Comparison of ENCODE assay signal across 1 cellular context in the genomic region with DNA sequence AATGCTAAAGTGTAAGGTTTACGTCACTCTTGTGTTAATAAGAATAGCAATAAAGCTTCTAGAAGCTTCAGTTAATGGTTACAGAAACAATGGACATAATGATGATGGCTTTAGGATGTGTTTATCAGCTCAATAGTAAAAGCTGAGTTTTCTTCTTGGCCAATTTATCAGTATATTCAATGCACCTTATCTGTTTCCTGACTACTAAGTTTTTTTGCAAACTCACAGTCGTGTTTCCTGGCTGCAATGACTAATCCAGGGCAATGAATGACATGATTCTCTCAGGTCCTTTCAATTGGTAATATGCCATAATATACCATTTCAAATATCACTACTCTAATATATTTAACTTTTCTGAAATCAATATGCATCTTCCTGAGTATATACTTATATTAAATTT.
TF ChIP-seq lines count a peak whose summit lies in the region.

No MANE protein-coding gene starts in this region.

TF ChIP-seq in K562, 482 proteins besides CTCF, POLR2A, EP300 and RAD21 (continued from another document and continues in another):
- TF ChIP-seq CBX2 (IDR thresholded peaks at IDR 0.05; ENCODE audit: insufficient read depth, low read length, poor library complexity, severe bottlenecking) (no peak), ZKSCAN3 (CRISPR knock-in tag; IDR thresholded peaks at IDR 0.05) (no peak), HDGF (IDR thresholded peaks at IDR 0.05) (no peak), EGR1 (conservative IDR thresholded peaks at IDR 0.05) (no peak), YBX1 (IDR thresholded peaks at IDR 0.05) (no peak), NFE2L1 (tag; IDR thresholded peaks at IDR 0.05; ENCODE audit: borderline replicate concordance, low read depth) (no peak), MCM7 (IDR thresholded peaks at IDR 0.05) (no peak), SIN3B (IDR thresholded peaks at IDR 0.05; ENCODE audit: low read depth) (no peak), TGIF2 (CRISPR knock-in tag; IDR thresholded peaks at IDR 0.05) (no peak), TAF15 (IDR thresholded peaks at IDR 0.05; ENCODE audit: low read depth, low read length) (no peak), KLF13 (tag; IDR thresholded peaks at IDR 0.05; ENCODE audit: borderline replicate concordance, low read depth) (no peak), DLX4 (CRISPR knock-in tag; IDR thresholded peaks at IDR 0.05) (no peak), ZZZ3 (IDR thresholded peaks at IDR 0.05) (no peak), STAT5A (IDR thresholded peaks at IDR 0.05; ENCODE audit: borderline replicate concordance, low read length) (peak; percentile 31; the same call in 1 of the 2 replicates), TAL1 (IDR thresholded peaks at IDR 0.05) (peak; percentile 52; the same call in 1 of the 2 replicates), NFATC3 (IDR thresholded peaks at IDR 0.05) (no peak), DPF2 (IDR thresholded peaks at IDR 0.05) (peak; percentile 89), SREBF2 (CRISPR knock-in tag; IDR thresholded peaks at IDR 0.05) (no peak), VEZF1 (CRISPR knock-in tag; IDR thresholded peaks at IDR 0.05) (no peak), MCM2 (IDR thresholded peaks at IDR 0.05; ENCODE audit: low read depth) (no peak), ZFX (CRISPR knock-in tag; IDR thresholded peaks at IDR 0.05) (no peak), NUFIP1 (IDR thresholded peaks at IDR 0.05; ENCODE audit: partially characterized antibody) (no peak), TOE1 (IDR thresholded peaks at IDR 0.05; ENCODE audit: borderline replicate concordance) (no peak), TOE1 (CRISPR knock-in tag; IDR thresholded peaks at IDR 0.05; ENCODE audit: borderline replicate concordance, low read depth) (no peak), MAFG (tag; conservative IDR thresholded peaks at IDR 0.05) (peak; percentile 78), TARDBP (IDR thresholded peaks at IDR 0.05) (no peak), C11orf30 (IDR thresholded peaks at IDR 0.05; ENCODE audit: low read depth) (peak; percentile 81), UBTF (IDR thresholded peaks at IDR 0.05; ENCODE audit: borderline replicate concordance in 1 of 2, low read depth in 2 of 2, low read length in 2 of 2) (no peak), ATF7 (IDR thresholded peaks at IDR 0.05) (peak; percentile 32; the same call in 1 of the 2 replicates), SMARCC2 (IDR thresholded peaks at IDR 0.05; ENCODE audit: low read depth) (peak; percentile 60; the same call in 1 of the 2 replicates), FOSL1 (tag; conservative IDR thresholded peaks at IDR 0.05) (peak; percentile 79), RB1 (IDR thresholded peaks at IDR 0.05; ENCODE audit: low read depth) (no peak)
- TF ChIP-seq, protein P1, sequence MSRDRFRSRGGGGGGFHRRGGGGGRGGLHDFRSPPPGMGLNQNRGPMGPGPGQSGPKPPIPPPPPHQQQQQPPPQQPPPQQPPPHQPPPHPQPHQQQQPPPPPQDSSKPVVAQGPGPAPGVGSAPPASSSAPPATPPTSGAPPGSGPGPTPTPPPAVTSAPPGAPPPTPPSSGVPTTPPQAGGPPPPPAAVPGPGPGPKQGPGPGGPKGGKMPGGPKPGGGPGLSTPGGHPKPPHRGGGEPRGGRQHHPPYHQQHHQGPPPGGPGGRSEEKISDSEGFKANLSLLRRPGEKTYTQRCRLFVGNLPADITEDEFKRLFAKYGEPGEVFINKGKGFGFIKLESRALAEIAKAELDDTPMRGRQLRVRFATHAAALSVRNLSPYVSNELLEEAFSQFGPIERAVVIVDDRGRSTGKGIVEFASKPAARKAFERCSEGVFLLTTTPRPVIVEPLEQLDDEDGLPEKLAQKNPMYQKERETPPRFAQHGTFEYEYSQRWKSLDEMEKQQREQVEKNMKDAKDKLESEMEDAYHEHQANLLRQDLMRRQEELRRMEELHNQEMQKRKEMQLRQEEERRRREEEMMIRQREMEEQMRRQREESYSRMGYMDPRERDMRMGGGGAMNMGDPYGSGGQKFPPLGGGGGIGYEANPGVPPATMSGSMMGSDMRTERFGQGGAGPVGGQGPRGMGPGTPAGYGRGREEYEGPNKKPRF (IDR thresholded peaks at IDR 0.05; ENCODE audit: low read depth, low read length) = no peak
- TF ChIP-seq, protein P2, sequence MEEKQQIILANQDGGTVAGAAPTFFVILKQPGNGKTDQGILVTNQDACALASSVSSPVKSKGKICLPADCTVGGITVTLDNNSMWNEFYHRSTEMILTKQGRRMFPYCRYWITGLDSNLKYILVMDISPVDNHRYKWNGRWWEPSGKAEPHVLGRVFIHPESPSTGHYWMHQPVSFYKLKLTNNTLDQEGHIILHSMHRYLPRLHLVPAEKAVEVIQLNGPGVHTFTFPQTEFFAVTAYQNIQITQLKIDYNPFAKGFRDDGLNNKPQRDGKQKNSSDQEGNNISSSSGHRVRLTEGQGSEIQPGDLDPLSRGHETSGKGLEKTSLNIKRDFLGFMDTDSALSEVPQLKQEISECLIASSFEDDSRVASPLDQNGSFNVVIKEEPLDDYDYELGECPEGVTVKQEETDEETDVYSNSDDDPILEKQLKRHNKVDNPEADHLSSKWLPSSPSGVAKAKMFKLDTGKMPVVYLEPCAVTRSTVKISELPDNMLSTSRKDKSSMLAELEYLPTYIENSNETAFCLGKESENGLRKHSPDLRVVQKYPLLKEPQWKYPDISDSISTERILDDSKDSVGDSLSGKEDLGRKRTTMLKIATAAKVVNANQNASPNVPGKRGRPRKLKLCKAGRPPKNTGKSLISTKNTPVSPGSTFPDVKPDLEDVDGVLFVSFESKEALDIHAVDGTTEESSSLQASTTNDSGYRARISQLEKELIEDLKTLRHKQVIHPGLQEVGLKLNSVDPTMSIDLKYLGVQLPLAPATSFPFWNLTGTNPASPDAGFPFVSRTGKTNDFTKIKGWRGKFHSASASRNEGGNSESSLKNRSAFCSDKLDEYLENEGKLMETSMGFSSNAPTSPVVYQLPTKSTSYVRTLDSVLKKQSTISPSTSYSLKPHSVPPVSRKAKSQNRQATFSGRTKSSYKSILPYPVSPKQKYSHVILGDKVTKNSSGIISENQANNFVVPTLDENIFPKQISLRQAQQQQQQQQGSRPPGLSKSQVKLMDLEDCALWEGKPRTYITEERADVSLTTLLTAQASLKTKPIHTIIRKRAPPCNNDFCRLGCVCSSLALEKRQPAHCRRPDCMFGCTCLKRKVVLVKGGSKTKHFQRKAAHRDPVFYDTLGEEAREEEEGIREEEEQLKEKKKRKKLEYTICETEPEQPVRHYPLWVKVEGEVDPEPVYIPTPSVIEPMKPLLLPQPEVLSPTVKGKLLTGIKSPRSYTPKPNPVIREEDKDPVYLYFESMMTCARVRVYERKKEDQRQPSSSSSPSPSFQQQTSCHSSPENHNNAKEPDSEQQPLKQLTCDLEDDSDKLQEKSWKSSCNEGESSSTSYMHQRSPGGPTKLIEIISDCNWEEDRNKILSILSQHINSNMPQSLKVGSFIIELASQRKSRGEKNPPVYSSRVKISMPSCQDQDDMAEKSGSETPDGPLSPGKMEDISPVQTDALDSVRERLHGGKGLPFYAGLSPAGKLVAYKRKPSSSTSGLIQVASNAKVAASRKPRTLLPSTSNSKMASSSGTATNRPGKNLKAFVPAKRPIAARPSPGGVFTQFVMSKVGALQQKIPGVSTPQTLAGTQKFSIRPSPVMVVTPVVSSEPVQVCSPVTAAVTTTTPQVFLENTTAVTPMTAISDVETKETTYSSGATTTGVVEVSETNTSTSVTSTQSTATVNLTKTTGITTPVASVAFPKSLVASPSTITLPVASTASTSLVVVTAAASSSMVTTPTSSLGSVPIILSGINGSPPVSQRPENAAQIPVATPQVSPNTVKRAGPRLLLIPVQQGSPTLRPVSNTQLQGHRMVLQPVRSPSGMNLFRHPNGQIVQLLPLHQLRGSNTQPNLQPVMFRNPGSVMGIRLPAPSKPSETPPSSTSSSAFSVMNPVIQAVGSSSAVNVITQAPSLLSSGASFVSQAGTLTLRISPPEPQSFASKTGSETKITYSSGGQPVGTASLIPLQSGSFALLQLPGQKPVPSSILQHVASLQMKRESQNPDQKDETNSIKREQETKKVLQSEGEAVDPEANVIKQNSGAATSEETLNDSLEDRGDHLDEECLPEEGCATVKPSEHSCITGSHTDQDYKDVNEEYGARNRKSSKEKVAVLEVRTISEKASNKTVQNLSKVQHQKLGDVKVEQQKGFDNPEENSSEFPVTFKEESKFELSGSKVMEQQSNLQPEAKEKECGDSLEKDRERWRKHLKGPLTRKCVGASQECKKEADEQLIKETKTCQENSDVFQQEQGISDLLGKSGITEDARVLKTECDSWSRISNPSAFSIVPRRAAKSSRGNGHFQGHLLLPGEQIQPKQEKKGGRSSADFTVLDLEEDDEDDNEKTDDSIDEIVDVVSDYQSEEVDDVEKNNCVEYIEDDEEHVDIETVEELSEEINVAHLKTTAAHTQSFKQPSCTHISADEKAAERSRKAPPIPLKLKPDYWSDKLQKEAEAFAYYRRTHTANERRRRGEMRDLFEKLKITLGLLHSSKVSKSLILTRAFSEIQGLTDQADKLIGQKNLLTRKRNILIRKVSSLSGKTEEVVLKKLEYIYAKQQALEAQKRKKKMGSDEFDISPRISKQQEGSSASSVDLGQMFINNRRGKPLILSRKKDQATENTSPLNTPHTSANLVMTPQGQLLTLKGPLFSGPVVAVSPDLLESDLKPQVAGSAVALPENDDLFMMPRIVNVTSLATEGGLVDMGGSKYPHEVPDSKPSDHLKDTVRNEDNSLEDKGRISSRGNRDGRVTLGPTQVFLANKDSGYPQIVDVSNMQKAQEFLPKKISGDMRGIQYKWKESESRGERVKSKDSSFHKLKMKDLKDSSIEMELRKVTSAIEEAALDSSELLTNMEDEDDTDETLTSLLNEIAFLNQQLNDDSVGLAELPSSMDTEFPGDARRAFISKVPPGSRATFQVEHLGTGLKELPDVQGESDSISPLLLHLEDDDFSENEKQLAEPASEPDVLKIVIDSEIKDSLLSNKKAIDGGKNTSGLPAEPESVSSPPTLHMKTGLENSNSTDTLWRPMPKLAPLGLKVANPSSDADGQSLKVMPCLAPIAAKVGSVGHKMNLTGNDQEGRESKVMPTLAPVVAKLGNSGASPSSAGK (IDR thresholded peaks at IDR 0.05) = no peak
- TF ChIP-seq, protein P3, sequence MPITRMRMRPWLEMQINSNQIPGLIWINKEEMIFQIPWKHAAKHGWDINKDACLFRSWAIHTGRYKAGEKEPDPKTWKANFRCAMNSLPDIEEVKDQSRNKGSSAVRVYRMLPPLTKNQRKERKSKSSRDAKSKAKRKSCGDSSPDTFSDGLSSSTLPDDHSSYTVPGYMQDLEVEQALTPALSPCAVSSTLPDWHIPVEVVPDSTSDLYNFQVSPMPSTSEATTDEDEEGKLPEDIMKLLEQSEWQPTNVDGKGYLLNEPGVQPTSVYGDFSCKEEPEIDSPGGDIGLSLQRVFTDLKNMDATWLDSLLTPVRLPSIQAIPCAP (CRISPR knock-in tag; IDR thresholded peaks at IDR 0.05; ENCODE audit: borderline replicate concordance) = no peak
- TF ChIP-seq, protein P4, sequence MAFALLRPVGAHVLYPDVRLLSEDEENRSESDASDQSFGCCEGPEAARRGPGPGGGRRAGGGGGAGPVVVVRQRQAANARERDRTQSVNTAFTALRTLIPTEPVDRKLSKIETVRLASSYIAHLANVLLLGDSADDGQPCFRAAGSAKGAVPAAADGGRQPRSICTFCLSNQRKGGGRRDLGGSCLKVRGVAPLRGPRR (CRISPR knock-in tag; IDR thresholded peaks at IDR 0.05) = no peak
- TF ChIP-seq, protein P5, sequence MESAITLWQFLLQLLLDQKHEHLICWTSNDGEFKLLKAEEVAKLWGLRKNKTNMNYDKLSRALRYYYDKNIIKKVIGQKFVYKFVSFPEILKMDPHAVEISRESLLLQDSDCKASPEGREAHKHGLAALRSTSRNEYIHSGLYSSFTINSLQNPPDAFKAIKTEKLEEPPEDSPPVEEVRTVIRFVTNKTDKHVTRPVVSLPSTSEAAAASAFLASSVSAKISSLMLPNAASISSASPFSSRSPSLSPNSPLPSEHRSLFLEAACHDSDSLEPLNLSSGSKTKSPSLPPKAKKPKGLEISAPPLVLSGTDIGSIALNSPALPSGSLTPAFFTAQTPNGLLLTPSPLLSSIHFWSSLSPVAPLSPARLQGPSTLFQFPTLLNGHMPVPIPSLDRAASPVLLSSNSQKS (CRISPR knock-in tag; IDR thresholded peaks at IDR 0.05) = no peak
- TF ChIP-seq, protein P6, sequence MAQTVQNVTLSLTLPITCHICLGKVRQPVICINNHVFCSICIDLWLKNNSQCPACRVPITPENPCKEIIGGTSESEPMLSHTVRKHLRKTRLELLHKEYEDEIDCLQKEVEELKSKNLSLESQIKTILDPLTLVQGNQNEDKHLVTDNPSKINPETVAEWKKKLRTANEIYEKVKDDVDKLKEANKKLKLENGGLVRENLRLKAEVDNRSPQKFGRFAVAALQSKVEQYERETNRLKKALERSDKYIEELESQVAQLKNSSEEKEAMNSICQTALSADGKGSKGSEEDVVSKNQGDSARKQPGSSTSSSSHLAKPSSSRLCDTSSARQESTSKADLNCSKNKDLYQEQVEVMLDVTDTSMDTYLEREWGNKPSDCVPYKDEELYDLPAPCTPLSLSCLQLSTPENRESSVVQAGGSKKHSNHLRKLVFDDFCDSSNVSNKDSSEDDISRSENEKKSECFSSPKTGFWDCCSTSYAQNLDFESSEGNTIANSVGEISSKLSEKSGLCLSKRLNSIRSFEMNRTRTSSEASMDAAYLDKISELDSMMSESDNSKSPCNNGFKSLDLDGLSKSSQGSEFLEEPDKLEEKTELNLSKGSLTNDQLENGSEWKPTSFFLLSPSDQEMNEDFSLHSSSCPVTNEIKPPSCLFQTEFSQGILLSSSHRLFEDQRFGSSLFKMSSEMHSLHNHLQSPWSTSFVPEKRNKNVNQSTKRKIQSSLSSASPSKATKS (CRISPR knock-in tag; IDR thresholded peaks at IDR 0.05) = no peak
